Comparison of ENCODE assay signal across 12 cellular contexts in the genomic region with DNA sequence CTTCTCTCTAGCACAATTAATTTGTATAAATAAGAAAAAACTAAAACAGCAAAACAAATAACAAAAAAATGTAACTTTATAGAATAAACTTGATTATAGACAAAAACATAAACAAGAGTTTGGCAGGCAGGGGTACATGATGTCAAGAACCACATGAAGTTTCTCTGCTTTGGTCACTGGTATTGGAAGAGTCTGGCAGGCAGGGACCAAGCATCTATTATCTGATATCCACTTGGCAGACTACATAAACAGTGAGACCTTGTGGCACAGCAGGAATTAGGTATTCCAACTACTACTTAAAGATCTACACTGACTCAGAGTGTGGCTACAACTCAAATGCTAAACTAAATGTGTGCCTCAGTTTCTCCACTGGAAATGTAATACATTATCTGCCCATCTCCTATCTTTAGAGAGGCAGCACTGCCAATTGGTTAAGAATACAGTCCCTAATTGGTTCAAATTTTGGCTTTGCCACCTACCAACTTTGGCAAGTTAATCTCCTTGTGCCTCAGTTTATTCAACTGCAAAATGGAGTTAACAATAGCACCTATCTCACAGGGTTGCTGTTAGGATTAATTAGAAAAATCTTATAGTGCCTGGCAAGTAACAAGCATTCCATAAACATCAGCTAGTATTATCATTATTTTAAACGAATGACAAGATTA. TPM values are rescaled to one million over a fixed set of nuclear protein-coding genes. Genes with fewer than 3 reads are reported as not detected.
DNase-seq lines count a peak whose midpoint lies in the region; ATAC-seq and TF ChIP-seq lines count a peak whose summit lies in the region.
"Had no signal": no experiment of that assay in that cellular context is flagged by ENCODE, and none has a peak within 500 bp of the region (broad histone marks: within the 10 kb centered on the region; RNA-seq: fewer than 3 reads in every experiment).

No MANE protein-coding gene starts in this region.

- no peaks in the 10 kb centered on the region for H3K36me3 ChIP-seq in trophoblast cell (ENCODE audit: control insufficient read depth in 1 of 2, insufficient read depth in 2 of 2, low read length in 2 of 2)
- H3K36me3 ChIP-seq: tibial nerve had no signal

- peaks cover 21% of the 10 kb centered on the region for H3K79me2 ChIP-seq in trophoblast cell (ENCODE audit: control insufficient read depth, insufficient read depth, low read length, poor library complexity)

- POLR2A ChIA-PET in CD4-positive, alpha-beta T cell (lab: Charles Lee): no interaction called here
- POLR2A ChIA-PET in activated CD4-positive, alpha-beta T cell treated with anti-CD3 and anti-CD28 coated beads, Interleukin-2, amount 10 ng/mL, durations not matched to agents 7 days and 5 days (lab: Charles Lee): no interaction called here

- no peaks in the 10 kb centered on the region for H3K9me3 ChIP-seq in CD4-positive, alpha-beta T cell (ENCODE audit: control insufficient read depth, low read length)
- no peaks in the 10 kb centered on the region for H3K9me3 ChIP-seq in trophoblast cell (ENCODE audit: insufficient read depth, low read depth, low read length)
- H3K9me3 ChIP-seq: tibial nerve had no signal

- H2BK12ac ChIP-seq in trophoblast cell (ENCODE audit: low read length): no peak overlapping the region

- no peaks in the 10 kb centered on the region for H3K27me3 Mint-ChIP-seq in CD4-positive, alpha-beta T cell
- H3K27me3 Mint-ChIP-seq in activated CD4-positive, alpha-beta T cell treated with anti-CD3 and anti-CD28 coated beads, Interleukin-2, amount 10 ng/mL, durations not matched to agents 7 days and 5 days: no peaks in the 10 kb centered on the region

- peaks cover 74% of the 10 kb centered on the region for H3K4me1 Mint-ChIP-seq in CD4-positive, alpha-beta T cell (ENCODE audit: low read depth)
- H3K4me1 Mint-ChIP-seq in activated CD4-positive, alpha-beta T cell treated with anti-CD3 and anti-CD28 coated beads, Interleukin-2, amount 10 ng/mL, durations not matched to agents 7 days and 5 days: peaks cover 48% of the 10 kb centered on the region

- no peak overlapping the region for H2AK5ac ChIP-seq in trophoblast cell (ENCODE audit: low read length)

- TF ChIP-seq CTCF in CD4-positive, alpha-beta T cell (IDR thresholded peaks at IDR 0.05): no peak

- intact Hi-C loops in CD4-positive, alpha-beta T cell (cut with DNase I, micrococcal nuclease): loop anchor here in 1 of 2 experiments (10.0 kb wide), 2 partner anchors 310 to 340 kb away; a partner anchor contains a TSS

- ATAC-seq in CD4-positive, alpha-beta T cell (ENCODE audit: poor library complexity): no peak
- no peak for ATAC-seq in GM18520 (IDR thresholded peaks at IDR 0.05; ENCODE audit: unreplicated experiment)
- ATAC-seq in GM18519 (IDR thresholded peaks at IDR 0.05; ENCODE audit: low FRiP score, unreplicated experiment): no peak

- H3K4me2 ChIP-seq in trophoblast cell (ENCODE audit: low read length): peak overlapping the region; percentile 28

- CTCF ChIA-PET in CD4-positive, alpha-beta T cell (lab: Charles Lee): interaction anchor here (1.0 kb wide), 1 partner anchor 71 kb away, joined by 3 read pairs; no protein-coding TSS in a partner anchor
- CTCF ChIA-PET in activated CD4-positive, alpha-beta T cell treated with anti-CD3 and anti-CD28 coated beads, Interleukin-2, amount 10 ng/mL, durations not matched to agents 7 days and 5 days (lab: Charles Lee): interaction anchor here (1.0 kb wide), 1 partner anchor 11 kb away, joined by 3 read pairs; no protein-coding TSS in a partner anchor

- H3K79me1 ChIP-seq in trophoblast cell (ENCODE audit: low read length): peaks cover 15% of the 10 kb centered on the region

- H4K12ac ChIP-seq in trophoblast cell (ENCODE audit: low read depth, low read length): no peak overlapping the region

- H3K14ac ChIP-seq in trophoblast cell (ENCODE audit: low read length): no peak overlapping the region

- no CpG with 5 or more reads among the region's 1 CpG for WGBS in trophoblast cell (ENCODE audit: extremely low coverage, insufficient coverage, insufficient read length)

- no peak overlapping the region for H2BK120ac ChIP-seq in trophoblast cell (ENCODE audit: insufficient read depth, low read length, poor library complexity)

- H3K9me3 Mint-ChIP-seq in CD4-positive, alpha-beta T cell: no peaks in the 10 kb centered on the region
- H3K9me3 Mint-ChIP-seq in activated CD4-positive, alpha-beta T cell treated with anti-CD3 and anti-CD28 coated beads, Interleukin-2, amount 10 ng/mL, durations not matched to agents 7 days and 5 days: no peaks in the 10 kb centered on the region

- H3K27ac ChIP-seq in CD4-positive, alpha-beta T cell (ENCODE audit: low read depth, low read length): no peak overlapping the region
- no peak overlapping the region for H3K27ac ChIP-seq in trophoblast cell (ENCODE audit: low read depth, low read length)

- H3K36me3 Mint-ChIP-seq in CD4-positive, alpha-beta T cell (ENCODE audit: low read depth): peaks cover 6% of the 10 kb centered on the region
- H3K36me3 Mint-ChIP-seq in activated CD4-positive, alpha-beta T cell treated with anti-CD3 and anti-CD28 coated beads, Interleukin-2, amount 10 ng/mL, durations not matched to agents 7 days and 5 days (ENCODE audit: low read depth): no peaks in the 10 kb centered on the region

- H3K23ac ChIP-seq in trophoblast cell (ENCODE audit: low read length): no peak overlapping the region

- peak overlapping the region; percentile 70 for H3K27ac Mint-ChIP-seq in CD4-positive, alpha-beta T cell
- no peak overlapping the region for H3K27ac Mint-ChIP-seq in activated CD4-positive, alpha-beta T cell treated with anti-CD3 and anti-CD28 coated beads, Interleukin-2, amount 10 ng/mL, durations not matched to agents 7 days and 5 days

- no peak overlapping the region for H3K4me3 ChIP-seq in trophoblast cell (ENCODE audit: low read depth, low read length)

- no peak for DNase-seq in CD4-positive, alpha-beta T cell
- DNase-seq in NCI-H69 (lab: John Stamatoyannopoulos, UW) (peak; percentile 28), erythroblast (lab: John Stamatoyannopoulos, UW) (peak; percentile 56 to 60), trophoblast cell (no peak), NCI-H2081 treated with DMSO at 0.1 percent for 48 hours (lab: John Stamatoyannopoulos, UW) (no peak)
- no peak for DNase-seq in activated CD4-positive, alpha-beta T cell treated with anti-CD3 and anti-CD28 coated beads, Interleukin-2, amount 10 ng/mL, durations not matched to agents 7 days and 5 days
- DNase-seq: brain microvascular endothelial cell; DMS79; stimulated activated CD4-positive, alpha-beta T cell treated with anti-CD3 and anti-CD28 coated beads, Interleukin-4, amount 100 ng/mL, for 24 hours had no signal

- H3K4me1 ChIP-seq in trophoblast cell (ENCODE audit: control insufficient read depth in 1 of 2, insufficient read depth in 2 of 2, low read length in 2 of 2): peaks cover 4 to 11% of the 10 kb centered on the region in 2 experiments

- H4K91ac ChIP-seq in trophoblast cell (ENCODE audit: low read depth, low read length): no peak overlapping the region

- H4K8ac ChIP-seq in trophoblast cell (ENCODE audit: low read depth, low read length): no peak overlapping the region

- no peak overlapping the region for H3K9ac ChIP-seq in trophoblast cell (ENCODE audit: low read length)

- H2AFZ ChIP-seq in trophoblast cell (ENCODE audit: insufficient read depth, low read length, poor library complexity): no peak overlapping the region

- H3K4me3 Mint-ChIP-seq in CD4-positive, alpha-beta T cell: peak overlapping the region; percentile 97
- no peak overlapping the region for H3K4me3 Mint-ChIP-seq in activated CD4-positive, alpha-beta T cell treated with anti-CD3 and anti-CD28 coated beads, Interleukin-2, amount 10 ng/mL, durations not matched to agents 7 days and 5 days

- no peaks in the 10 kb centered on the region for H3K27me3 ChIP-seq in CD4-positive, alpha-beta T cell (ENCODE audit: control insufficient read depth, insufficient read depth, low read length)
- no peaks in the 10 kb centered on the region for H3K27me3 ChIP-seq in trophoblast cell (ENCODE audit: insufficient read depth, low read length)
- H3K27me3 ChIP-seq: brain microvascular endothelial cell, tibial nerve had no signal

- peak overlapping the region; percentile 81 for H3K4ac ChIP-seq in trophoblast cell (ENCODE audit: low read depth, low read length)

- TF ChIP-seq POLR2A in erythroblast (IDR thresholded peaks at IDR 0.05; ENCODE audit: low read length): no peak

- no peak overlapping the region for H2BK5ac ChIP-seq in trophoblast cell (ENCODE audit: low read depth, low read length, poor library complexity)

- H3K18ac ChIP-seq in trophoblast cell (ENCODE audit: low read length): no peak overlapping the region

RNA-seq across cellular contexts. Expression of a gene that starts 2.7 kb away (rescaled TPM):
- 10 to 100 TPM; 18.4 to 22.5 TPM for total RNA-seq in CD4-positive, alpha-beta T cell
- 24.7 and 24.8 TPM in 2 replicates for polyA plus RNA-seq in trophoblast cell (2013)
- total RNA-seq in activated CD4-positive, alpha-beta T cell treated with anti-CD3 and anti-CD28 coated beads, Interleukin-2, amount 10 ng/mL, durations not matched to agents 7 days and 5 days: 1 to 10 TPM; 8.1 to 8.7 TPM

Comparison
In these comparisons a context has a peak if more than half of its experiments do, and no peak if none do; other contexts are left out.
1. DNase-seq: peak in NCI-H69 (single experiment) and erythroblast (2 of 2); none in CD4-positive, alpha-beta T cell (0 of 10), trophoblast cell (0 of 2), activated CD4-positive, alpha-beta T cell treated with anti-CD3 and anti-CD28 coated beads, Interleukin-2, amount 10 ng/mL, durations not matched to agents 7 days and 5 days (single experiment) and NCI-H2081 treated with DMSO at 0.1 percent for 48 hours (single experiment).